Comparison of ENCODE assay signal across 16 cellular contexts in genomic region chr6:144410059-144410458, GRCh38.
A peak's percentile ranks its signal among the peaks of the same experiment; 100 is the strongest.
DNase-seq lines count a peak whose midpoint lies in the region; ATAC-seq and TF ChIP-seq lines count a peak whose summit lies in the region.
"Had no signal": no experiment of that assay in that cellular context is flagged by ENCODE, and none has a peak within 500 bp of the region (broad histone marks: within the 10 kb centered on the region; RNA-seq: fewer than 3 reads in every experiment).

No MANE protein-coding gene starts in this region.

- intact Hi-C loops in natural killer cell (cut with micrococcal nuclease) (loop anchor here (5.0 kb wide), 2 partner anchors 33 to 58 kb away; no protein-coding TSS in a partner anchor), left colon (cut with DNase I, micrococcal nuclease) (no loop called here), transverse colon (cut with DNase I; ENCODE audit: low total_unique reads) (no loop called here), Caco-2 (cut with micrococcal nuclease; ENCODE audit: unreplicated experiment) (loop anchor here (1.0 to 10.0 kb wide), 2 partner anchors 48 to 195 kb away; no protein-coding TSS in a partner anchor), dorsolateral prefrontal cortex (cut with DNase I) (no loop called here)

- H3K36me3 ChIP-seq in transverse colon: no peaks in the 10 kb centered on the region
- no peaks in the 10 kb centered on the region for H3K36me3 ChIP-seq in Caco-2 (ENCODE audit: control insufficient read depth, insufficient read depth, low read length)

- H3K4me1 ChIP-seq in transverse colon (peaks cover 4 to 53% (median 14%) of the 10 kb centered on the region in 4 donors), Caco-2 (peaks cover 11% of the 10 kb centered on the region)
- H3K4me1 ChIP-seq: BLaER1 had no signal

- DNase-seq in natural killer cell (no peak), T-helper 17 cell (no peak), left colon (no peak), transverse colon (no peak), iPS-NIHi11 (ENCODE audit: low spot score) (no peak), Caco-2 (no peak), dorsolateral prefrontal cortex (no peak)
- DNase-seq in natural killer cell treated with Interleukin-12 subunit alpha and Interleukin-12 subunit beta and Interleukin-15 and Interleukin-18, amount 100 ng/mL, for 72 hours (ENCODE audit: low spot score): no peak
- DNase-seq: 8988T; CD8-positive, alpha-beta T cell; DMS 273 treated with DMSO at 0.1 percent for 48 hours; DMS79; GDM1; H9 had no signal

- H3K27ac ChIP-seq in transverse colon: peak overlapping the region in 3 of 4 donors; percentile 28 to 38 (median 29)
- no peak overlapping the region for H3K27ac ChIP-seq in dorsolateral prefrontal cortex
- H3K27ac ChIP-seq: BLaER1 had no signal

- H3K27ac Mint-ChIP-seq in natural killer cell (peak overlapping the region; percentile 59 to 84), T-helper 17 cell (peak overlapping the region; percentile 86), Caco-2 (ENCODE audit: unreplicated experiment) (no peak overlapping the region)
- no peak overlapping the region for H3K27ac Mint-ChIP-seq in natural killer cell treated with Interleukin-12 subunit alpha and Interleukin-12 subunit beta and Interleukin-15 and Interleukin-18, amount 100 ng/mL, for 72 hours
- H3K27ac Mint-ChIP-seq: IgD-negative memory B cell had no signal

- H3K36me3 Mint-ChIP-seq in natural killer cell (peaks cover 6% of the 10 kb centered on the region), T-helper 17 cell (ENCODE audit: low read depth) (no peaks in the 10 kb centered on the region), Caco-2 (ENCODE audit: insufficient read depth, unreplicated experiment) (peaks cover 18% of the 10 kb centered on the region)
- peaks cover 6% of the 10 kb centered on the region for H3K36me3 Mint-ChIP-seq in natural killer cell treated with Interleukin-12 subunit alpha and Interleukin-12 subunit beta and Interleukin-15 and Interleukin-18, amount 100 ng/mL, for 72 hours

- TF ChIP-seq CTCF in natural killer cell (IDR thresholded peaks at IDR 0.05) (no peak), transverse colon (IDR thresholded peaks at IDR 0.05) (no peak), Caco-2 (IDR thresholded peaks at IDR 0.05; ENCODE audit: insufficient read depth in 1 of 2, low read depth in 1 of 2, low read length in 1 of 2, severe bottlenecking in 1 of 2, unreplicated experiment in 1 of 2) (no peak), dorsolateral prefrontal cortex (IDR thresholded peaks at IDR 0.05 in 54 of 56, conservative IDR thresholded peaks at IDR 0.05 in 2 of 56; ENCODE audit: low read depth in 1 of 56, partially characterized antibody in 56 of 56) (no peak)

- POLR2A ChIA-PET in Caco-2 (lab: Charles Lee): no interaction called here

- H3K4me1 Mint-ChIP-seq in natural killer cell (peaks cover 80 to 81% of the 10 kb centered on the region in 2 donors), T-helper 17 cell (peaks cover 35% of the 10 kb centered on the region), Caco-2 (ENCODE audit: low read depth, unreplicated experiment) (peaks cover 24% of the 10 kb centered on the region)
- H3K4me1 Mint-ChIP-seq in natural killer cell treated with Interleukin-12 subunit alpha and Interleukin-12 subunit beta and Interleukin-15 and Interleukin-18, amount 100 ng/mL, for 72 hours (ENCODE audit: low read depth in 2 of 2): peaks cover 42 to 48% of the 10 kb centered on the region in 2 donors

- TF ChIP-seq EP300 in transverse colon (IDR thresholded peaks at IDR 0.05; ENCODE audit: low read depth): no peak

- ATAC-seq in natural killer cell: no peak
- ATAC-seq in natural killer cell treated with Interleukin-12 subunit alpha and Interleukin-12 subunit beta and Interleukin-15 and Interleukin-18, amount 100 ng/mL, for 72 hours: no peak
- ATAC-seq in T-helper 17 cell: no peak
- peak; percentile 89 for ATAC-seq in left colon
- ATAC-seq: CD8-positive, alpha-beta T cell had no signal

- TF ChIP-seq POLR2A in transverse colon (IDR thresholded peaks at IDR 0.05): no peak

- H3K9me3 Mint-ChIP-seq in natural killer cell (no peaks in the 10 kb centered on the region), Caco-2 (ENCODE audit: unreplicated experiment) (no peaks in the 10 kb centered on the region)
- H3K9me3 Mint-ChIP-seq in natural killer cell treated with Interleukin-12 subunit alpha and Interleukin-12 subunit beta and Interleukin-15 and Interleukin-18, amount 100 ng/mL, for 72 hours: peaks cover 3% of the 10 kb centered on the region
- H3K9me3 Mint-ChIP-seq: CD8-positive, alpha-beta T cell; IgD-negative memory B cell had no signal

- in situ Hi-C loops in transverse colon (cut with MboI; ENCODE audit: low pct_ligation_motif_present in 1 of 4, low pct_unique_long_range_greater_than_20kb in 1 of 4, low sequenced_read_pairs in 3 of 4): no loop called here

- CTCF ChIA-PET in Caco-2 (lab: Charles Lee): no interaction called here

- H3K27me3 Mint-ChIP-seq in natural killer cell (ENCODE audit: low read depth in 2 of 2): no peaks in the 10 kb centered on the region
- H3K27me3 Mint-ChIP-seq in natural killer cell treated with Interleukin-12 subunit alpha and Interleukin-12 subunit beta and Interleukin-15 and Interleukin-18, amount 100 ng/mL, for 72 hours: no peaks in the 10 kb centered on the region
- H3K27me3 Mint-ChIP-seq in T-helper 17 cell: no peaks in the 10 kb centered on the region
- H3K27me3 Mint-ChIP-seq in Caco-2 (ENCODE audit: insufficient read depth, unreplicated experiment): no peaks in the 10 kb centered on the region
- H3K27me3 Mint-ChIP-seq: IgD-negative memory B cell had no signal

- H3K4me3 ChIP-seq in transverse colon (no peak overlapping the region), Caco-2 (ENCODE audit: low read depth, low read length) (no peak overlapping the region), dorsolateral prefrontal cortex (no peak overlapping the region)
- H3K4me3 ChIP-seq: BLaER1 had no signal

- H3K4me3 Mint-ChIP-seq in natural killer cell: no peak overlapping the region
- H3K4me3 Mint-ChIP-seq in natural killer cell treated with Interleukin-12 subunit alpha and Interleukin-12 subunit beta and Interleukin-15 and Interleukin-18, amount 100 ng/mL, for 72 hours: no peak overlapping the region
- H3K4me3 Mint-ChIP-seq in T-helper 17 cell: no peak overlapping the region
- H3K4me3 Mint-ChIP-seq in Caco-2 (ENCODE audit: unreplicated experiment): no peak overlapping the region
- H3K4me3 Mint-ChIP-seq: CD8-positive, alpha-beta T cell; H9 had no signal

- H3K9me3 ChIP-seq in T-helper 17 cell (ENCODE audit: control insufficient read depth, low read length, poor library complexity, severe bottlenecking) (no peaks in the 10 kb centered on the region), transverse colon (no peaks in the 10 kb centered on the region), Caco-2 (no peaks in the 10 kb centered on the region)

- no peaks in the 10 kb centered on the region for H3K27me3 ChIP-seq in transverse colon
- H3K27me3 ChIP-seq in Caco-2 (replicated peaks; ENCODE audit: control insufficient read depth, insufficient read depth, low read length): no peaks in the 10 kb centered on the region
- H3K27me3 ChIP-seq in dorsolateral prefrontal cortex: no peaks in the 10 kb centered on the region
- H3K27me3 ChIP-seq: BLaER1 had no signal

- no TSS peak for BruUV-seq in Caco-2 (replicated peaks; lab: Mats Ljungman, UMichigan)

Comparison
In these comparisons a context has a peak if more than half of its experiments do, and no peak if none do; other contexts are left out.
1. H3K27ac Mint-ChIP-seq: peak in natural killer cell (2 of 2) and T-helper 17 cell (single experiment); none in natural killer cell treated with Interleukin-12 subunit alpha and Interleukin-12 subunit beta and Interleukin-15 and Interleukin-18, amount 100 ng/mL, for 72 hours (0 of 2) and Caco-2 (single experiment).
2. H3K27ac ChIP-seq: peak in transverse colon (3 of 4); none in dorsolateral prefrontal cortex (0 of 59).
3. intact Hi-C loops: an anchor here in natural killer cell (5.0 kb wide) and Caco-2 (1.0 to 10.0 kb wide); none called in left colon, transverse colon and dorsolateral prefrontal cortex.